1 cellular context compared by ENCODE assay signal in the genomic region with DNA sequence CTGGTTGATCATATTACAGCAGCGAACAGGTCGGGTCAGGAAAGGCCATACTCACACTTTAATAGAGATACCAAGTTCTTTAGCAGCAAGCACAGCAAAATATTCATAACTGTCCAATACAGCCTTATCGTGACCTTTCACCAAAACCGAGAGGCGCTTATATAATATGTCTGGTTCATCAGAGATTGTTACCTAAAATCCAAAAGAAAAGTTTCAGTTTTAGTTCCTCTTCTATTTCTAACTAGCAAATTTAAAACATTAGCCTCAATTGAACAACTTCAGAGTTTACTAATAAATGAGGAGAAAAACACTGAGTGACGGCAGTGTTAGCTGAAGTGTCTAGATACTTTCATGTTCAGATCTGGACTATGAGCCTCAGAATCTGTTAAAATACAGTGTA.
TF ChIP-seq lines count a peak whose summit lies in the region.

No MANE protein-coding gene starts in this region.

TF ChIP-seq in GM12878, 131 proteins besides CTCF, POLR2A, EP300 and RAD21 (continues in another document):
- TF ChIP-seq ZNF384 (IDR thresholded peaks at IDR 0.05; ENCODE audit: borderline replicate concordance, low read depth, low read length) (no peak), RUNX3 (IDR thresholded peaks at IDR 0.05; ENCODE audit: low read length) (peak; percentile 47; the same call in 1 of the 2 replicates), FOXK2 (IDR thresholded peaks at IDR 0.05) (no peak), MYB (IDR thresholded peaks at IDR 0.05; ENCODE audit: borderline replicate concordance, low read depth, low read length) (no peak), BACH1 (IDR thresholded peaks at IDR 0.05; ENCODE audit: borderline replicate concordance) (no peak), NFIC (IDR thresholded peaks at IDR 0.05; ENCODE audit: low read depth, low read length) (0 out of 2 replicates have a peak, but pooled peaks have one; percentile 54), SIN3A (IDR thresholded peaks at IDR 0.05; ENCODE audit: low read depth, low read length) (no peak), ZSCAN29 (IDR thresholded peaks at IDR 0.05) (no peak), KAT2A (conservative IDR thresholded peaks at IDR 0.05; ENCODE audit: control insufficient read depth, low read depth, low read length) (no peak), NR2C1 (IDR thresholded peaks at IDR 0.05) (no peak), JUNB (IDR thresholded peaks at IDR 0.05) (peak; percentile 50), MYC (IDR thresholded peaks at IDR 0.05; ENCODE audit: insufficient read depth, insufficient read length, insufficient replicate concordance, low read length, severe bottlenecking) (no peak), RB1 (IDR thresholded peaks at IDR 0.05; ENCODE audit: borderline replicate concordance) (no peak), GABPA (IDR thresholded peaks at IDR 0.05; ENCODE audit: low read depth) (no peak), YBX1 (IDR thresholded peaks at IDR 0.05) (no peak), SUPT20H (IDR thresholded peaks at IDR 0.05; ENCODE audit: borderline replicate concordance, control insufficient read depth, low read depth, low read length) (no peak), POLR2AphosphoS2 (IDR thresholded peaks at IDR 0.05; ENCODE audit: low read depth, low read length) (no peak), NR2F1 (conservative IDR thresholded peaks at IDR 0.05) (peak; percentile 78), MXI1 (IDR thresholded peaks at IDR 0.05; ENCODE audit: low read depth, low read length) (no peak)
- TF ChIP-seq, protein P1, sequence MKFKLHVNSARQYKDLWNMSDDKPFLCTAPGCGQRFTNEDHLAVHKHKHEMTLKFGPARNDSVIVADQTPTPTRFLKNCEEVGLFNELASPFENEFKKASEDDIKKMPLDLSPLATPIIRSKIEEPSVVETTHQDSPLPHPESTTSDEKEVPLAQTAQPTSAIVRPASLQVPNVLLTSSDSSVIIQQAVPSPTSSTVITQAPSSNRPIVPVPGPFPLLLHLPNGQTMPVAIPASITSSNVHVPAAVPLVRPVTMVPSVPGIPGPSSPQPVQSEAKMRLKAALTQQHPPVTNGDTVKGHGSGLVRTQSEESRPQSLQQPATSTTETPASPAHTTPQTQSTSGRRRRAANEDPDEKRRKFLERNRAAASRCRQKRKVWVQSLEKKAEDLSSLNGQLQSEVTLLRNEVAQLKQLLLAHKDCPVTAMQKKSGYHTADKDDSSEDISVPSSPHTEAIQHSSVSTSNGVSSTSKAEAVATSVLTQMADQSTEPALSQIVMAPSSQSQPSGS (IDR thresholded peaks at IDR 0.05; ENCODE audit: low read length), result 0 out of 2 replicates have a peak, but pooled peaks have one; percentile 39
- TF ChIP-seq, protein P2, sequence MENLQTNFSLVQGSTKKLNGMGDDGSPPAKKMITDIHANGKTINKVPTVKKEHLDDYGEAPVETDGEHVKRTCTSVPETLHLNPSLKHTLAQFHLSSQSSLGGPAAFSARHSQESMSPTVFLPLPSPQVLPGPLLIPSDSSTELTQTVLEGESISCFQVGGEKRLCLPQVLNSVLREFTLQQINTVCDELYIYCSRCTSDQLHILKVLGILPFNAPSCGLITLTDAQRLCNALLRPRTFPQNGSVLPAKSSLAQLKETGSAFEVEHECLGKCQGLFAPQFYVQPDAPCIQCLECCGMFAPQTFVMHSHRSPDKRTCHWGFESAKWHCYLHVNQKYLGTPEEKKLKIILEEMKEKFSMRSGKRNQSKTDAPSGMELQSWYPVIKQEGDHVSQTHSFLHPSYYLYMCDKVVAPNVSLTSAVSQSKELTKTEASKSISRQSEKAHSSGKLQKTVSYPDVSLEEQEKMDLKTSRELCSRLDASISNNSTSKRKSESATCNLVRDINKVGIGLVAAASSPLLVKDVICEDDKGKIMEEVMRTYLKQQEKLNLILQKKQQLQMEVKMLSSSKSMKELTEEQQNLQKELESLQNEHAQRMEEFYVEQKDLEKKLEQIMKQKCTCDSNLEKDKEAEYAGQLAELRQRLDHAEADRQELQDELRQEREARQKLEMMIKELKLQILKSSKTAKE (IDR thresholded peaks at IDR 0.05; ENCODE audit: low read depth, poor library complexity, severe bottlenecking), result peak; percentile 94
- TF ChIP-seq, protein P3, sequence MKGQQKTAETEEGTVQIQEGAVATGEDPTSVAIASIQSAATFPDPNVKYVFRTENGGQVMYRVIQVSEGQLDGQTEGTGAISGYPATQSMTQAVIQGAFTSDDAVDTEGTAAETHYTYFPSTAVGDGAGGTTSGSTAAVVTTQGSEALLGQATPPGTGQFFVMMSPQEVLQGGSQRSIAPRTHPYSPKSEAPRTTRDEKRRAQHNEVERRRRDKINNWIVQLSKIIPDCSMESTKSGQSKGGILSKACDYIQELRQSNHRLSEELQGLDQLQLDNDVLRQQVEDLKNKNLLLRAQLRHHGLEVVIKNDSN (IDR thresholded peaks at IDR 0.05; ENCODE audit: borderline replicate concordance, extremely low read length, insufficient read depth, low read depth, low read length), result no peak
- TF ChIP-seq, protein P4, sequence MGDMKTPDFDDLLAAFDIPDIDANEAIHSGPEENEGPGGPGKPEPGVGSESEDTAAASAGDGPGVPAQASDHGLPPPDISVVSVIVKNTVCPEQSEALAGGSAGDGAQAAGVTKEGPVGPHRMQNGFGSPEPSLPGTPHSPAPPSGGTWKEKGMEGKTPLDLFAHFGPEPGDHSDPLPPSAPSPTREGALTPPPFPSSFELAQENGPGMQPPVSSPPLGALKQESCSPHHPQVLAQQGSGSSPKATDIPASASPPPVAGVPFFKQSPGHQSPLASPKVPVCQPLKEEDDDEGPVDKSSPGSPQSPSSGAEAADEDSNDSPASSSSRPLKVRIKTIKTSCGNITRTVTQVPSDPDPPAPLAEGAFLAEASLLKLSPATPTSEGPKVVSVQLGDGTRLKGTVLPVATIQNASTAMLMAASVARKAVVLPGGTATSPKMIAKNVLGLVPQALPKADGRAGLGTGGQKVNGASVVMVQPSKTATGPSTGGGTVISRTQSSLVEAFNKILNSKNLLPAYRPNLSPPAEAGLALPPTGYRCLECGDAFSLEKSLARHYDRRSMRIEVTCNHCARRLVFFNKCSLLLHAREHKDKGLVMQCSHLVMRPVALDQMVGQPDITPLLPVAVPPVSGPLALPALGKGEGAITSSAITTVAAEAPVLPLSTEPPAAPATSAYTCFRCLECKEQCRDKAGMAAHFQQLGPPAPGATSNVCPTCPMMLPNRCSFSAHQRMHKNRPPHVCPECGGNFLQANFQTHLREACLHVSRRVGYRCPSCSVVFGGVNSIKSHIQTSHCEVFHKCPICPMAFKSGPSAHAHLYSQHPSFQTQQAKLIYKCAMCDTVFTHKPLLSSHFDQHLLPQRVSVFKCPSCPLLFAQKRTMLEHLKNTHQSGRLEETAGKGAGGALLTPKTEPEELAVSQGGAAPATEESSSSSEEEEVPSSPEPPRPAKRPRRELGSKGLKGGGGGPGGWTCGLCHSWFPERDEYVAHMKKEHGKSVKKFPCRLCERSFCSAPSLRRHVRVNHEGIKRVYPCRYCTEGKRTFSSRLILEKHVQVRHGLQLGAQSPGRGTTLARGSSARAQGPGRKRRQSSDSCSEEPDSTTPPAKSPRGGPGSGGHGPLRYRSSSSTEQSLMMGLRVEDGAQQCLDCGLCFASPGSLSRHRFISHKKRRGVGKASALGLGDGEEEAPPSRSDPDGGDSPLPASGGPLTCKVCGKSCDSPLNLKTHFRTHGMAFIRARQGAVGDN (IDR thresholded peaks at IDR 0.05), result no peak
- TF ChIP-seq, protein P5, sequence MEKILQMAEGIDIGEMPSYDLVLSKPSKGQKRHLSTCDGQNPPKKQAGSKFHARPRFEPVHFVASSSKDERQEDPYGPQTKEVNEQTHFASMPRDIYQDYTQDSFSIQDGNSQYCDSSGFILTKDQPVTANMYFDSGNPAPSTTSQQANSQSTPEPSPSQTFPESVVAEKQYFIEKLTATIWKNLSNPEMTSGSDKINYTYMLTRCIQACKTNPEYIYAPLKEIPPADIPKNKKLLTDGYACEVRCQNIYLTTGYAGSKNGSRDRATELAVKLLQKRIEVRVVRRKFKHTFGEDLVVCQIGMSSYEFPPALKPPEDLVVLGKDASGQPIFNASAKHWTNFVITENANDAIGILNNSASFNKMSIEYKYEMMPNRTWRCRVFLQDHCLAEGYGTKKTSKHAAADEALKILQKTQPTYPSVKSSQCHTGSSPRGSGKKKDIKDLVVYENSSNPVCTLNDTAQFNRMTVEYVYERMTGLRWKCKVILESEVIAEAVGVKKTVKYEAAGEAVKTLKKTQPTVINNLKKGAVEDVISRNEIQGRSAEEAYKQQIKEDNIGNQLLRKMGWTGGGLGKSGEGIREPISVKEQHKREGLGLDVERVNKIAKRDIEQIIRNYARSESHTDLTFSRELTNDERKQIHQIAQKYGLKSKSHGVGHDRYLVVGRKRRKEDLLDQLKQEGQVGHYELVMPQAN (conservative IDR thresholded peaks at IDR 0.05), result no peak
- TF ChIP-seq, protein P6, sequence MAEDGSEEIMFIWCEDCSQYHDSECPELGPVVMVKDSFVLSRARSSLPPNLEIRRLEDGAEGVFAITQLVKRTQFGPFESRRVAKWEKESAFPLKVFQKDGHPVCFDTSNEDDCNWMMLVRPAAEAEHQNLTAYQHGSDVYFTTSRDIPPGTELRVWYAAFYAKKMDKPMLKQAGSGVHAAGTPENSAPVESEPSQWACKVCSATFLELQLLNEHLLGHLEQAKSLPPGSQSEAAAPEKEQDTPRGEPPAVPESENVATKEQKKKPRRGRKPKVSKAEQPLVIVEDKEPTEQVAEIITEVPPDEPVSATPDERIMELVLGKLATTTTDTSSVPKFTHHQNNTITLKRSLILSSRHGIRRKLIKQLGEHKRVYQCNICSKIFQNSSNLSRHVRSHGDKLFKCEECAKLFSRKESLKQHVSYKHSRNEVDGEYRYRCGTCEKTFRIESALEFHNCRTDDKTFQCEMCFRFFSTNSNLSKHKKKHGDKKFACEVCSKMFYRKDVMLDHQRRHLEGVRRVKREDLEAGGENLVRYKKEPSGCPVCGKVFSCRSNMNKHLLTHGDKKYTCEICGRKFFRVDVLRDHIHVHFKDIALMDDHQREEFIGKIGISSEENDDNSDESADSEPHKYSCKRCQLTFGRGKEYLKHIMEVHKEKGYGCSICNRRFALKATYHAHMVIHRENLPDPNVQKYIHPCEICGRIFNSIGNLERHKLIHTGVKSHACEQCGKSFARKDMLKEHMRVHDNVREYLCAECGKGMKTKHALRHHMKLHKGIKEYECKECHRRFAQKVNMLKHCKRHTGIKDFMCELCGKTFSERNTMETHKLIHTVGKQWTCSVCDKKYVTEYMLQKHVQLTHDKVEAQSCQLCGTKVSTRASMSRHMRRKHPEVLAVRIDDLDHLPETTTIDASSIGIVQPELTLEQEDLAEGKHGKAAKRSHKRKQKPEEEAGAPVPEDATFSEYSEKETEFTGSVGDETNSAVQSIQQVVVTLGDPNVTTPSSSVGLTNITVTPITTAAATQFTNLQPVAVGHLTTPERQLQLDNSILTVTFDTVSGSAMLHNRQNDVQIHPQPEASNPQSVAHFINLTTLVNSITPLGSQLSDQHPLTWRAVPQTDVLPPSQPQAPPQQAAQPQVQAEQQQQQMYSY (CRISPR knock-in tag; IDR thresholded peaks at IDR 0.05), result no peak
- TF ChIP-seq, protein P7, sequence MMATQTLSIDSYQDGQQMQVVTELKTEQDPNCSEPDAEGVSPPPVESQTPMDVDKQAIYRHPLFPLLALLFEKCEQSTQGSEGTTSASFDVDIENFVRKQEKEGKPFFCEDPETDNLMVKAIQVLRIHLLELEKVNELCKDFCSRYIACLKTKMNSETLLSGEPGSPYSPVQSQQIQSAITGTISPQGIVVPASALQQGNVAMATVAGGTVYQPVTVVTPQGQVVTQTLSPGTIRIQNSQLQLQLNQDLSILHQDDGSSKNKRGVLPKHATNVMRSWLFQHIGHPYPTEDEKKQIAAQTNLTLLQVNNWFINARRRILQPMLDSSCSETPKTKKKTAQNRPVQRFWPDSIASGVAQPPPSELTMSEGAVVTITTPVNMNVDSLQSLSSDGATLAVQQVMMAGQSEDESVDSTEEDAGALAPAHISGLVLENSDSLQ (IDR thresholded peaks at IDR 0.05), result peak; percentile 69; the same call in 1 of the 2 replicates
- TF ChIP-seq, protein P8, sequence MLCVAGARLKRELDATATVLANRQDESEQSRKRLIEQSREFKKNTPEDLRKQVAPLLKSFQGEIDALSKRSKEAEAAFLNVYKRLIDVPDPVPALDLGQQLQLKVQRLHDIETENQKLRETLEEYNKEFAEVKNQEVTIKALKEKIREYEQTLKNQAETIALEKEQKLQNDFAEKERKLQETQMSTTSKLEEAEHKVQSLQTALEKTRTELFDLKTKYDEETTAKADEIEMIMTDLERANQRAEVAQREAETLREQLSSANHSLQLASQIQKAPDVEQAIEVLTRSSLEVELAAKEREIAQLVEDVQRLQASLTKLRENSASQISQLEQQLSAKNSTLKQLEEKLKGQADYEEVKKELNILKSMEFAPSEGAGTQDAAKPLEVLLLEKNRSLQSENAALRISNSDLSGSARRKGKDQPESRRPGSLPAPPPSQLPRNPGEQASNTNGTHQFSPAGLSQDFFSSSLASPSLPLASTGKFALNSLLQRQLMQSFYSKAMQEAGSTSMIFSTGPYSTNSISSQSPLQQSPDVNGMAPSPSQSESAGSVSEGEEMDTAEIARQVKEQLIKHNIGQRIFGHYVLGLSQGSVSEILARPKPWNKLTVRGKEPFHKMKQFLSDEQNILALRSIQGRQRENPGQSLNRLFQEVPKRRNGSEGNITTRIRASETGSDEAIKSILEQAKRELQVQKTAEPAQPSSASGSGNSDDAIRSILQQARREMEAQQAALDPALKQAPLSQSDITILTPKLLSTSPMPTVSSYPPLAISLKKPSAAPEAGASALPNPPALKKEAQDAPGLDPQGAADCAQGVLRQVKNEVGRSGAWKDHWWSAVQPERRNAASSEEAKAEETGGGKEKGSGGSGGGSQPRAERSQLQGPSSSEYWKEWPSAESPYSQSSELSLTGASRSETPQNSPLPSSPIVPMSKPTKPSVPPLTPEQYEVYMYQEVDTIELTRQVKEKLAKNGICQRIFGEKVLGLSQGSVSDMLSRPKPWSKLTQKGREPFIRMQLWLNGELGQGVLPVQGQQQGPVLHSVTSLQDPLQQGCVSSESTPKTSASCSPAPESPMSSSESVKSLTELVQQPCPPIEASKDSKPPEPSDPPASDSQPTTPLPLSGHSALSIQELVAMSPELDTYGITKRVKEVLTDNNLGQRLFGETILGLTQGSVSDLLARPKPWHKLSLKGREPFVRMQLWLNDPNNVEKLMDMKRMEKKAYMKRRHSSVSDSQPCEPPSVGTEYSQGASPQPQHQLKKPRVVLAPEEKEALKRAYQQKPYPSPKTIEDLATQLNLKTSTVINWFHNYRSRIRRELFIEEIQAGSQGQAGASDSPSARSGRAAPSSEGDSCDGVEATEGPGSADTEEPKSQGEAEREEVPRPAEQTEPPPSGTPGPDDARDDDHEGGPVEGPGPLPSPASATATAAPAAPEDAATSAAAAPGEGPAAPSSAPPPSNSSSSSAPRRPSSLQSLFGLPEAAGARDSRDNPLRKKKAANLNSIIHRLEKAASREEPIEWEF (IDR thresholded peaks at IDR 0.05; ENCODE audit: insufficient replicate concordance, low read depth, low read length), result no peak
